Comparison of ENCODE assay signal across 8 cellular contexts in genomic region chr16:80974649-80975376, GRCh38. TPM values are rescaled to one million over a fixed set of nuclear protein-coding genes. Genes with fewer than 3 reads are reported as not detected.
DNase-seq lines count a peak whose midpoint lies in the region; ATAC-seq and TF ChIP-seq lines count a peak whose summit lies in the region.

No MANE protein-coding gene starts in this region.

- H2BK120ac ChIP-seq in mesendoderm (ENCODE audit: low read depth, low read length) = no peak overlapping the region

- peak; percentile 68 for DNase-seq in G401 (ENCODE audit: low spot score)
- DNase-seq in central memory CD8-positive, alpha-beta T cell (ENCODE audit: low spot score in 2 of 2) = no peak
- DNase-seq in mesendoderm = peak; percentile 82
- no peak for DNase-seq in LoVo (ENCODE audit: low spot score)
- DNase-seq in uterus = no peak

- no peak overlapping the region for H3K4me3 Mint-ChIP-seq in central memory CD8-positive, alpha-beta T cell

- H3K4me2 ChIP-seq in Loucy (ENCODE audit: low read depth, low read length, poor library complexity, severe bottlenecking) (no peak overlapping the region), mesendoderm (ENCODE audit: low read length) (no peak overlapping the region)

- no peaks in the 10 kb centered on the region for H3K9me3 ChIP-seq in Loucy (ENCODE audit: insufficient read depth, low read depth, low read length)
- H3K9me3 ChIP-seq in uterus = no peaks in the 10 kb centered on the region

- H2BK15ac ChIP-seq in mesendoderm (replicated peaks; ENCODE audit: low read depth) = no peak overlapping the region

- H3K4me1 ChIP-seq in Loucy (ENCODE audit: insufficient read depth, low read length, poor library complexity, severe bottlenecking) (peaks cover 3% of the 10 kb centered on the region), mesendoderm (ENCODE audit: control insufficient read depth, low read depth, low read length) (no peaks in the 10 kb centered on the region), uterus (no peaks in the 10 kb centered on the region)

- ATAC-seq in central memory CD8-positive, alpha-beta T cell (replicated peaks; ENCODE audit: extremely low read depth, poor library complexity, severe bottlenecking) = no peak
- ATAC-seq in HG03354 (IDR thresholded peaks at IDR 0.05; ENCODE audit: poor library complexity, severe bottlenecking, unreplicated experiment) (no peak), HG03565 (IDR thresholded peaks at IDR 0.05; ENCODE audit: unreplicated experiment) (no peak)

- H3K36me3 Mint-ChIP-seq in central memory CD8-positive, alpha-beta T cell (ENCODE audit: insufficient read depth) = peaks cover 26% of the 10 kb centered on the region

- no peak overlapping the region for H4K5ac ChIP-seq in mesendoderm (ENCODE audit: low read length)

- H3F3A ChIP-seq in Loucy (ENCODE audit: low read depth) = no peaks in the 10 kb centered on the region

- H4K8ac ChIP-seq in mesendoderm (ENCODE audit: low read depth, low read length) = no peak overlapping the region

- no peak overlapping the region for H2AFZ ChIP-seq in Loucy (ENCODE audit: low read length)

- peak overlapping the region; percentile 31 for H3K27ac ChIP-seq in mesendoderm (ENCODE audit: low read depth, low read length)
- no peak overlapping the region for H3K27ac ChIP-seq in uterus

- no peak overlapping the region for H2AK5ac ChIP-seq in mesendoderm (ENCODE audit: low read length)

- no peaks in the 10 kb centered on the region for H3K9me3 Mint-ChIP-seq in central memory CD8-positive, alpha-beta T cell

- H3K18ac ChIP-seq in mesendoderm (ENCODE audit: low read length) = no peak overlapping the region

- H3K9ac ChIP-seq in Loucy (ENCODE audit: low read depth, low read length, poor library complexity, severe bottlenecking) (no peak overlapping the region), mesendoderm (ENCODE audit: low read length) (no peak overlapping the region)

- H3K23ac ChIP-seq in mesendoderm (ENCODE audit: low read length) = no peak overlapping the region

- no peak overlapping the region for H3K4ac ChIP-seq in mesendoderm (ENCODE audit: low read depth, low read length)

- peaks cover 38% of the 10 kb centered on the region for H3K36me3 ChIP-seq in Loucy (ENCODE audit: insufficient read depth, low read length)
- H3K36me3 ChIP-seq in mesendoderm (ENCODE audit: control insufficient read depth, insufficient read depth, low read length) = no peaks in the 10 kb centered on the region
- no peaks in the 10 kb centered on the region for H3K36me3 ChIP-seq in uterus

- H3K79me1 ChIP-seq in mesendoderm (ENCODE audit: low read length) = no peaks in the 10 kb centered on the region

- H3K4me3 ChIP-seq in Loucy (ENCODE audit: low read length, poor library complexity, severe bottlenecking) = no peak overlapping the region
- H3K4me3 ChIP-seq in mesendoderm (ENCODE audit: low read length) = no peak overlapping the region
- H3K4me3 ChIP-seq in uterus = no peak overlapping the region

- H3K56ac ChIP-seq in mesendoderm (ENCODE audit: low read length) = no peak overlapping the region

- TF ChIP-seq CTCF in Loucy (conservative IDR thresholded peaks at IDR 0.05; ENCODE audit: low read length) (peak; percentile 76), uterus (IDR thresholded peaks at IDR 0.05) (peak in 1 of 4 experiments; percentile 3)

- intact Hi-C loops in uterus (cut with DNase I; ENCODE audit: low total_unique reads) = no loop called here

- WGBS in mesendoderm (ENCODE audit: extremely low coverage, insufficient coverage, low lambda C conversion rate) = no CpG with 5 or more reads among the region's 6 CpGs

- H3K27ac Mint-ChIP-seq in central memory CD8-positive, alpha-beta T cell (ENCODE audit: low read depth) = peak overlapping the region; percentile 25

- in situ Hi-C loops in G401 (cut with HindIII; ENCODE audit: low sequenced_read_pairs) = no loop called here

- H3K79me2 ChIP-seq in Loucy (ENCODE audit: insufficient read depth, low read length) = no peaks in the 10 kb centered on the region
- no peaks in the 10 kb centered on the region for H3K79me2 ChIP-seq in mesendoderm (ENCODE audit: control insufficient read depth, insufficient read depth, low read length)

- no peaks in the 10 kb centered on the region for H3K9me2 ChIP-seq in Loucy (replicated peaks; ENCODE audit: low read depth, low read length)

- TF ChIP-seq POLR2A in uterus (IDR thresholded peaks at IDR 0.05) = no peak

- H3K27me3 Mint-ChIP-seq in central memory CD8-positive, alpha-beta T cell = no peaks in the 10 kb centered on the region

- H3K4me1 Mint-ChIP-seq in central memory CD8-positive, alpha-beta T cell = peaks cover 6% of the 10 kb centered on the region

- H3K27me3 ChIP-seq in Loucy (ENCODE audit: insufficient read depth, low read length, poor library complexity, severe bottlenecking) (no peaks in the 10 kb centered on the region), mesendoderm (ENCODE audit: insufficient read depth, low read length, poor library complexity) (no peaks in the 10 kb centered on the region), uterus (no peaks in the 10 kb centered on the region)

- peaks cover 5% of the 10 kb centered on the region for H4K20me1 ChIP-seq in Loucy (ENCODE audit: insufficient read depth, low read length, poor library complexity, severe bottlenecking)

- H2BK5ac ChIP-seq in mesendoderm (ENCODE audit: low read length) = no peak overlapping the region

RNA-seq across cellular contexts. Expression of gene CMC2, which starts 31.9 kb away (rescaled TPM):
- total RNA-seq in G401 (2014; rRNA removed; shearing (Covaris generic)) = 89.8 and 180 TPM in 2 replicates
- 181 TPM for polyA plus RNA-seq in mesendoderm (2013, experiment 1 of 2)
- 174 TPM for polyA plus RNA-seq in mesendoderm (2013, experiment 2 of 2)
- total RNA-seq in uterus = 100 to 1,000 TPM in 1 of 4 donors, 10 to 100 TPM in 2, 1 to 10 TPM in 1; 1.5 to 204 (median 23.6) TPM

RNA-seq across cellular contexts. Expression of gene CENPN, which starts 32.2 kb away (rescaled TPM):
- 68.7 and 173 TPM in 2 replicates for total RNA-seq in G401 (2014; rRNA removed; shearing (Covaris generic))
- 80.1 TPM for polyA plus RNA-seq in mesendoderm (2013, experiment 1 of 2)
- polyA plus RNA-seq in mesendoderm (2013, experiment 2 of 2) = 73.8 TPM
- total RNA-seq in uterus = 10 to 100 TPM in 1 of 4 donors, 1 to 10 TPM in 1, not detected in 2; 2.8 to 20.0 TPM

Comparison
In these comparisons a context has a peak if more than half of its experiments do, and no peak if none do; other contexts are left out.
1. DNase-seq: peak in G401 (single experiment) and mesendoderm (single experiment); none in central memory CD8-positive, alpha-beta T cell (0 of 2), LoVo (single experiment) and uterus (0 of 2).